8 cellular contexts compared by ENCODE assay signal in the genomic region with DNA sequence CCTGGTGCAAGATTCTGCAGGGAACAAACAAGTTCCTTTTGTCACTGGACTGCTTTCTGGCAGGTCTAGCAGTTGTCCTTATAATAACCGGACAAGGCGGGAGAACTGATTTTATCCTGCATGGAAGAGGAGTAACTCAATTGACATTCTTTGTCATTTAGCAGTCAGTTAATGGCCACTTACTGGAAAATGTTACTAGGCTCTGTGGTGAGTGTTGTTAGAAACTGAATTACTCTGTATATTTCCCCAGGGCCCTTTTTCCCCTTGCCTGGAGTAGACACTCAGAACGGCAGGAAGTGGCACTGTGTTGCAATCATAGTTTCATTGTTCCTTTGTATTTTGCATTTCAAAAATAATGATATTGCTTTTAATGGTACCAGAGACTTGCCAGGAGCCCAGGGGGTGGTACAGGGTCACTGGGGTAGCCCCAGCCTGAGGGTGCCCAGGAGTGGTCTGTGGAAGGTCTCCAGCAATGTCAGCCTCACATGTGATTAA. TPM values are rescaled to one million over a fixed set of nuclear protein-coding genes. Genes with fewer than 3 reads are reported as not detected.
A peak's percentile ranks its signal among the peaks of the same experiment; 100 is the strongest.
DNase-seq lines count a peak whose midpoint lies in the region; ATAC-seq lines count a peak whose summit lies in the region.

No MANE protein-coding gene starts in this region.

- peaks cover 8 to 10% of the 10 kb centered on the region in 2 donors for H3K27me3 Mint-ChIP-seq in stimulated activated naive B cell treated with anti-CD40 and anti-IgM and Interleukin-4, amounts not matched to agents 10 μg/mL and 1 μg/mL and 100 μg/mL, for 72 hours

- no peak overlapping the region for H3K4me3 Mint-ChIP-seq in stimulated activated naive B cell treated with anti-CD40 and anti-IgM and Interleukin-4, amounts not matched to agents 10 μg/mL and 1 μg/mL and 100 μg/mL, for 72 hours

- peaks cover 1 to 12% of the 10 kb centered on the region in 2 donors for H3K4me1 Mint-ChIP-seq in stimulated activated naive B cell treated with anti-CD40 and anti-IgM and Interleukin-4, amounts not matched to agents 10 μg/mL and 1 μg/mL and 100 μg/mL, for 72 hours

- peaks cover 6% of the 10 kb centered on the region in 2 donors for H3K9me3 Mint-ChIP-seq in stimulated activated naive B cell treated with anti-CD40 and anti-IgM and Interleukin-4, amounts not matched to agents 10 μg/mL and 1 μg/mL and 100 μg/mL, for 72 hours

- no peak overlapping the region for H3K27ac Mint-ChIP-seq in stimulated activated naive B cell treated with anti-CD40 and anti-IgM and Interleukin-4, amounts not matched to agents 10 μg/mL and 1 μg/mL and 100 μg/mL, for 72 hours

- ATAC-seq in stimulated activated naive B cell treated with anti-CD40 and anti-IgM and Interleukin-4, amounts not matched to agents 10 μg/mL and 1 μg/mL and 100 μg/mL, for 72 hours (replicated peaks), result peak; percentile 76 to 78
- no peak for ATAC-seq in GM21423 (IDR thresholded peaks at IDR 0.05; ENCODE audit: unreplicated experiment)

- DNase-seq in H4 (ENCODE audit: low spot score) (peak; percentile 14), NOMO-1 (lab: John Stamatoyannopoulos, UW; ENCODE audit: unreplicated experiment in 2 of 2) (peak; percentile 40 to 80), fibroblast of gingiva (ENCODE audit: low read depth) (peak; percentile 43), COR-L47 (lab: John Stamatoyannopoulos, UW) (no peak), kidney glomerular epithelial cell (lab: John Stamatoyannopoulos, UW) (no peak), HUDEP-2 (lab: John Stamatoyannopoulos, UW; ENCODE audit: unreplicated experiment in 76 of 76) (no peak)
- DNase-seq in stimulated activated naive B cell treated with anti-CD40 and anti-IgM and Interleukin-4, amounts not matched to agents 10 μg/mL and 1 μg/mL and 100 μg/mL, for 72 hours, result no peak

- no peaks in the 10 kb centered on the region for H3K36me3 Mint-ChIP-seq in stimulated activated naive B cell treated with anti-CD40 and anti-IgM and Interleukin-4, amounts not matched to agents 10 μg/mL and 1 μg/mL and 100 μg/mL, for 72 hours

RNA-seq across cellular contexts. Expression of gene ITGA9, which starts 41.1 kb away (rescaled TPM):
- 0.14 TPM in 1 of 2 replicates, not detected in the other for total RNA-seq in H4 (2014; rRNA removed; shearing (Covaris generic))

Comparison
In these comparisons a context has a peak if more than half of its experiments do, and no peak if none do; other contexts are left out.
1. DNase-seq: peak in H4 (single experiment), NOMO-1 (2 of 2) and fibroblast of gingiva (single experiment); none in stimulated activated naive B cell treated with anti-CD40 and anti-IgM and Interleukin-4, amounts not matched to agents 10 μg/mL and 1 μg/mL and 100 μg/mL, for 72 hours (single experiment), COR-L47 (single experiment), kidney glomerular epithelial cell (single experiment) and HUDEP-2 (0 of 76).